In the genomic region with DNA sequence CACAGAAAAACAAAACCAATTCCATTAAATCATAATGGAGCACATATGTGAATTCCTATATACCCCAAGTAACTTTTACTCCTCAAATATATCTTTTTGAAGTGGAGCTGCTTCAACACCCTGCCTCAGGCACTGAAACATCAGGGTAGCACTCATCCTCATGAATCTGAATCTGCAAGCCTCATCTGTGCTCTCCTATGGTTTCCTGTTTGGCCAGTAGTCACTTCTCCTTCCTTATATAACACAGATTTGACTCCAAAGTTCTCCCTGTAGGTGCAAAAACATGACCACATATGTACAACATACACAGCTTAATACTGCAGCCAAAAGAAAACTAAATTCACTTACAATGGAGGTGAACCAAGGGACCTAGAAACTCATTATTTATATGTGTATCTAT, we compare ENCODE assay signal across 21 cellular contexts.
DNase-seq lines count a peak whose midpoint lies in the region; ATAC-seq and TF ChIP-seq lines count a peak whose summit lies in the region.
"Had no signal": no experiment of that assay in that cellular context is flagged by ENCODE, and none has a peak within 500 bp of the region (broad histone marks: within the 10 kb centered on the region; RNA-seq: fewer than 3 reads in every experiment).

No MANE protein-coding gene starts in this region.

- peaks cover 65% of the 10 kb centered on the region for H3K36me3 ChIP-seq in BLaER1
- peaks cover 18% of the 10 kb centered on the region for H3K36me3 ChIP-seq in OCI-LY1 (ENCODE audit: insufficient read depth, low read length)
- H3K36me3 ChIP-seq: adrenal gland, thoracic aorta had no signal

- peaks cover 9% of the 10 kb centered on the region for H3K9me3 ChIP-seq in BLaER1
- 0 out of 2 replicates have a peak, but pooled peaks cover under 1% of the 10 kb centered on the region for H3K9me3 ChIP-seq in OCI-LY1 (ENCODE audit: low read length)
- H3K9me3 ChIP-seq: adrenal gland, thoracic aorta had no signal

- H3K27ac ChIP-seq in BLaER1 = 0 out of 2 replicates have a peak overlapping the region, but pooled peaks have one; percentile 8
- peak overlapping the region; percentile 41 for H3K27ac ChIP-seq in OCI-LY1 (ENCODE audit: low read depth, low read length, poor library complexity, severe bottlenecking)
- H3K27ac ChIP-seq: adrenal gland, epithelial cell of prostate, foreskin keratinocyte, thoracic aorta had no signal

- H3K4me1 ChIP-seq in BLaER1 = peaks cover 32% of the 10 kb centered on the region
- H3K4me1 ChIP-seq in OCI-LY1 (ENCODE audit: insufficient read depth, low read length, severe bottlenecking) = peaks cover 46% of the 10 kb centered on the region
- H3K4me1 ChIP-seq: foreskin keratinocyte had no signal

- no peak overlapping the region for H3K9ac ChIP-seq in BLaER1
- H3K9ac ChIP-seq in OCI-LY1 (ENCODE audit: low read length) = no peak overlapping the region

- H3K4me2 ChIP-seq in BLaER1 (peak overlapping the region; percentile 20), OCI-LY1 (ENCODE audit: low read length) (no peak overlapping the region)

- H3F3A ChIP-seq in OCI-LY1 (ENCODE audit: insufficient read depth, low read length) = no peaks in the 10 kb centered on the region

- ATAC-seq in GM18519 (IDR thresholded peaks at IDR 0.05; ENCODE audit: low FRiP score, unreplicated experiment) = no peak
- ATAC-seq: foreskin keratinocyte, T-cell had no signal

- DNase-seq in KBM-7 (peak; percentile 41), medulla oblongata (ENCODE audit: extremely low spot score) (peak; percentile 62), superior temporal gyrus (ENCODE audit: extremely low spot score) (no peak), NCI-H146 (lab: John Stamatoyannopoulos, UW) (no peak), GM13977 (ENCODE audit: low spot score) (no peak)
- DNase-seq: activated CD4-positive, alpha-beta T cell treated with anti-CD3 and anti-CD28 coated beads, Interleukin-2, amount 50 U/mL, for 1 hour; activated gamma-delta T cell; adrenal gland; CD8-positive, alpha-beta memory T cell; DND-41; foreskin keratinocyte; hypothalamus; NCI-H1436; NCI-H748 treated with DMSO at 0.1 percent for 48 hours; retina; T-cell had no signal

- H3K27me3 ChIP-seq in BLaER1 = no peaks in the 10 kb centered on the region
- no peaks in the 10 kb centered on the region for H3K27me3 ChIP-seq in OCI-LY1 (ENCODE audit: insufficient read depth, low read length)
- H3K27me3 ChIP-seq: adrenal gland, foreskin keratinocyte had no signal

- in situ Hi-C loops in KBM-7 (cut with MboI; ENCODE audit: low pct_unique_long_range_greater_than_20kb, low sequenced_read_pairs) = no loop called here
- in situ Hi-C loops in GM13977 (cut with MboI; ENCODE audit: low pct_unique_long_range_greater_than_20kb, low sequenced_read_pairs, unreplicated experiment) = no loop called here

- H3K9me2 ChIP-seq in OCI-LY1 (ENCODE audit: low read depth, low read length) = no peaks in the 10 kb centered on the region

- H3K4me3 ChIP-seq in BLaER1 (no peak overlapping the region), OCI-LY1 (ENCODE audit: low read depth, low read length, poor library complexity, severe bottlenecking) (no peak overlapping the region)
- H3K4me3 ChIP-seq: adrenal gland, thoracic aorta had no signal

- H4K20me1 ChIP-seq in BLaER1 (peaks cover 92% of the 10 kb centered on the region), OCI-LY1 (ENCODE audit: insufficient read depth, low read length) (no peaks in the 10 kb centered on the region)

- no peak overlapping the region for H2AFZ ChIP-seq in OCI-LY1 (ENCODE audit: low read length)

- TF ChIP-seq CTCF in OCI-LY1 (IDR thresholded peaks at IDR 0.05; ENCODE audit: low read length) (no peak), GM13977 (IDR thresholded peaks at IDR 0.05; ENCODE audit: extremely low read depth, insufficient read depth, missing control alignments) (no peak)

- H3K79me2 ChIP-seq in OCI-LY1 (ENCODE audit: insufficient read depth, low read length) = peaks cover 73% of the 10 kb centered on the region

Comparison
In these comparisons a context has a peak if more than half of its experiments do, and no peak if none do; other contexts are left out.
1. DNase-seq: peak in KBM-7 (single experiment) and medulla oblongata (single experiment); none in superior temporal gyrus (single experiment), NCI-H146 (single experiment) and GM13977 (single experiment).